22 cellular contexts compared by ENCODE assay signal in the genomic region with DNA sequence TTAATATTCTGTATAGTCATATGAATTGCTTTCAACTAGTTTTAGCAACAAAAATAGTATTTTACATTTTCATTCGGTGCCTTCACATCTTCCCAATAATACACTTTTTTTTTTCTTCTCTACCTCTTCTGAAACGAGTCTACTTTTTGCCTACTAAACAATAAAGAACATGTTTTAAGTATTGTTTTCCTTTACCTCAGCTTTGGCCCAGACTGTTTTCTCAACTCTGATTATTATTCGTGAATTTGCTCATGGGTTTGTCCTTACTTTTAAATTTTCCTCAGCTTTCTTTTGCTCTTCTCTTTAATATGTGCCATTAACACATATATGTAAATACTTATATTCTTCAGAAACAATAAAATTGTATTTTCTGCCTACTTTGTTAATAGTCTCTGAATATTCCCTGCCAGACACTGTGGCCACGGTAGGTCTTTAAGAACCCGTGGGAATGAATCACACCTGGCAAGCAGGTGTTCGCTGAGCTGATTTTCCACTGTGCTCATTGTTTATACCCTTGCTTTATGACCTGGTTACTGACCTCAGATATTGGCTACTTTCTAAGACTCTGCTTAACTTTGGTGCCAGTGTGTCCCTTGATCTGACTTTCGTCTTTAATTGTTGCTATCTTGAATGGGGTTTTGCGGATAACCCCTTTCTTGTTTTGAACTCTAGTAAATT. TPM values are rescaled to one million over a fixed set of nuclear protein-coding genes. Genes with fewer than 3 reads are reported as not detected.
DNase-seq lines count a peak whose midpoint lies in the region; ATAC-seq and TF ChIP-seq lines count a peak whose summit lies in the region.
"Had no signal": no experiment of that assay in that cellular context is flagged by ENCODE, and none has a peak within 500 bp of the region (broad histone marks: within the 10 kb centered on the region; RNA-seq: fewer than 3 reads in every experiment).

No MANE protein-coding gene starts in this region.

- H2AK5ac ChIP-seq in mesendoderm (ENCODE audit: low read length), result no peak overlapping the region

- H3K9ac ChIP-seq in mesendoderm (ENCODE audit: low read length), result no peak overlapping the region
- H3K9ac ChIP-seq in neural progenitor cell, result no peak overlapping the region
- H3K9ac ChIP-seq: BLaER1 treated with 17β-estradiol and CSF1 and Interleukin-3, amounts not matched to agents 10 nM and 100 nM had no signal

- no peak overlapping the region for H3K23ac ChIP-seq in mesendoderm (ENCODE audit: low read length)

- no peaks in the 10 kb centered on the region for H3K36me3 ChIP-seq in mesendoderm (ENCODE audit: control insufficient read depth, insufficient read depth, low read length)
- no peaks in the 10 kb centered on the region for H3K36me3 ChIP-seq in neural progenitor cell
- no peaks in the 10 kb centered on the region for H3K36me3 ChIP-seq in suprapubic skin
- H3K36me3 ChIP-seq: BLaER1 treated with 17β-estradiol and CSF1 and Interleukin-3, amounts not matched to agents 10 nM and 100 nM had no signal

- H3K9me3 ChIP-seq in neural progenitor cell (ENCODE audit: low read depth) (no peaks in the 10 kb centered on the region), suprapubic skin (no peaks in the 10 kb centered on the region)
- H3K9me3 ChIP-seq: BLaER1 treated with 17β-estradiol and CSF1 and Interleukin-3, amounts not matched to agents 10 nM and 100 nM had no signal

- H3K4me3 ChIP-seq in mesendoderm (ENCODE audit: low read length), result no peak overlapping the region
- no peak overlapping the region for H3K4me3 ChIP-seq in neural progenitor cell
- H3K4me3 ChIP-seq in suprapubic skin, result no peak overlapping the region
- H3K4me3 ChIP-seq: BLaER1 treated with 17β-estradiol and CSF1 and Interleukin-3, amounts not matched to agents 10 nM and 100 nM had no signal

- peak overlapping the region; percentile 22 for H3K18ac ChIP-seq in mesendoderm (ENCODE audit: low read length)

- ATAC-seq in HG02938 (IDR thresholded peaks at IDR 0.05; ENCODE audit: unreplicated experiment), result no peak
- ATAC-seq: CD8-positive, alpha-beta T cell; Right ventricle myocardium inferior had no signal

- 100% methylated on average over 2 of the region's 8 CpGs for WGBS in mesendoderm (ENCODE audit: extremely low coverage, insufficient coverage, low lambda C conversion rate)
- WGBS in suprapubic skin, result 62% methylated on average over 8 of the region's 8 CpGs

- no peaks in the 10 kb centered on the region for H3F3A ChIP-seq in neural progenitor cell (ENCODE audit: low read depth)

- H3K4me1 Mint-ChIP-seq in neural progenitor cell, result no peaks in the 10 kb centered on the region

- H3K27me3 ChIP-seq in mesendoderm (ENCODE audit: insufficient read depth, low read length, poor library complexity) (no peaks in the 10 kb centered on the region), neural progenitor cell (no peaks in the 10 kb centered on the region), suprapubic skin (no peaks in the 10 kb centered on the region)
- H3K27me3 ChIP-seq: BLaER1 treated with 17β-estradiol and CSF1 and Interleukin-3, amounts not matched to agents 10 nM and 100 nM had no signal

- DNase-seq in DMS53 treated with DMSO at 0.1 percent for 48 hours (lab: John Stamatoyannopoulos, UW; ENCODE audit: unreplicated experiment) (peak; percentile 75), NCI-H1105 (lab: John Stamatoyannopoulos, UW) (peak; percentile 34), NCI-H748 treated with DMSO at 0.1 percent for 48 hours (lab: John Stamatoyannopoulos, UW) (peak; percentile 26), mesendoderm (no peak), AG08396 (ENCODE audit: low spot score) (no peak), neural progenitor cell (ENCODE audit: low spot score) (no peak), suprapubic skin (ENCODE audit: low spot score in 2 of 2) (no peak)
- DNase-seq: Calu3; CD8-positive, alpha-beta T cell; DMS153; GF-D8; H7; Kasumi-1; NCI-H1436 treated with DMSO at 0.1 percent for 48 hours; NCI-H1930; NCI-H446 had no signal

- no peak overlapping the region for H3K4me2 ChIP-seq in mesendoderm (ENCODE audit: low read length)
- no peak overlapping the region for H3K4me2 ChIP-seq in neural progenitor cell
- H3K4me2 ChIP-seq: BLaER1 treated with 17β-estradiol and CSF1 and Interleukin-3, amounts not matched to agents 10 nM and 100 nM had no signal

- no peak overlapping the region for H2AFZ ChIP-seq in neural progenitor cell (replicated peaks)

- H3K9me3 Mint-ChIP-seq in neural progenitor cell, result no peaks in the 10 kb centered on the region
- H3K9me3 Mint-ChIP-seq: T-helper 1 cell treated with Interleukin-12 subunit alpha and Interleukin-12 subunit beta and Interleukin-4 antibody, amounts not matched to agents 30 μg/mL and 1 μg/mL, for 36 hours had no signal

- no peak overlapping the region for H3K4me3 Mint-ChIP-seq in neural progenitor cell
- H3K4me3 Mint-ChIP-seq: CD8-positive, alpha-beta T cell; T-helper 1 cell treated with Interleukin-12 subunit alpha and Interleukin-12 subunit beta and Interleukin-4 antibody, amounts not matched to agents 30 μg/mL and 1 μg/mL, for 36 hours had no signal

- H3K27ac Mint-ChIP-seq in neural progenitor cell, result no peak overlapping the region
- H3K27ac Mint-ChIP-seq: CD8-positive, alpha-beta T cell; T-helper 1 cell treated with Interleukin-12 subunit alpha and Interleukin-12 subunit beta and Interleukin-4 antibody, amounts not matched to agents 30 μg/mL and 1 μg/mL, for 36 hours had no signal

- H3K4ac ChIP-seq in mesendoderm (ENCODE audit: low read depth, low read length), result no peak overlapping the region

- no peak overlapping the region for H4K5ac ChIP-seq in mesendoderm (ENCODE audit: low read length)

- H2BK120ac ChIP-seq in mesendoderm (ENCODE audit: low read depth, low read length), result peak overlapping the region; percentile 61

- no peaks in the 10 kb centered on the region for H3K27me3 Mint-ChIP-seq in neural progenitor cell (ENCODE audit: insufficient read depth, low read depth)

- H3K4me1 ChIP-seq in mesendoderm (ENCODE audit: control insufficient read depth, low read depth, low read length) (no peaks in the 10 kb centered on the region), neural progenitor cell (peaks cover 8% of the 10 kb centered on the region), suprapubic skin (no peaks in the 10 kb centered on the region)

- H3K56ac ChIP-seq in mesendoderm (ENCODE audit: low read length), result no peak overlapping the region

- TF ChIP-seq CTCF in neural progenitor cell (IDR thresholded peaks at IDR 0.05), result no peak
- TF ChIP-seq CTCF in suprapubic skin (IDR thresholded peaks at IDR 0.05), result no peak

- H3K79me1 ChIP-seq in mesendoderm (ENCODE audit: low read length), result no peaks in the 10 kb centered on the region

- TF ChIP-seq EP300 in suprapubic skin (IDR thresholded peaks at IDR 0.05), result no peak

- H4K8ac ChIP-seq in mesendoderm (ENCODE audit: low read depth, low read length), result no peak overlapping the region

- H2BK5ac ChIP-seq in mesendoderm (ENCODE audit: low read length), result no peak overlapping the region

- no peak for TF ChIP-seq POLR2A in suprapubic skin (IDR thresholded peaks at IDR 0.05)

- H3K36me3 Mint-ChIP-seq in neural progenitor cell, result no peaks in the 10 kb centered on the region
- H3K36me3 Mint-ChIP-seq: CD8-positive, alpha-beta T cell had no signal

- no peaks in the 10 kb centered on the region for H3K79me2 ChIP-seq in mesendoderm (ENCODE audit: control insufficient read depth, insufficient read depth, low read length)
- H3K79me2 ChIP-seq in neural progenitor cell (ENCODE audit: low read depth), result no peaks in the 10 kb centered on the region

- H3K27ac ChIP-seq in mesendoderm (ENCODE audit: low read depth, low read length), result no peak overlapping the region
- no peak overlapping the region for H3K27ac ChIP-seq in neural progenitor cell
- no peak overlapping the region for H3K27ac ChIP-seq in suprapubic skin
- H3K27ac ChIP-seq: BLaER1 treated with 17β-estradiol and CSF1 and Interleukin-3, amounts not matched to agents 10 nM and 100 nM had no signal

- no peaks in the 10 kb centered on the region for H4K20me1 ChIP-seq in neural progenitor cell (ENCODE audit: low read depth)
- H4K20me1 ChIP-seq: BLaER1 treated with 17β-estradiol and CSF1 and Interleukin-3, amounts not matched to agents 10 nM and 100 nM had no signal

- no peak overlapping the region for H2BK15ac ChIP-seq in mesendoderm (replicated peaks; ENCODE audit: low read depth)

RNA-seq across cellular contexts. Expression of a gene that starts 49.1 kb away (rescaled TPM):
- not detected for polyA plus RNA-seq in mesendoderm (2013, experiment 1 of 2)
- not detected for polyA plus RNA-seq in mesendoderm (2013, experiment 2 of 2)
- not detected in 2 replicates for total RNA-seq in neural progenitor cell (ENCODE audit: low replicate concordance)
- total RNA-seq in suprapubic skin, result under 1 TPM in 1 of 4 donors, not detected in 3; 0.68 TPM
- total RNA-seq: Calu3; CD8-positive, alpha-beta T cell; H7; MCF 10A; Right ventricle myocardium inferior; SK-MEL-5 had no signal

Comparison
In these comparisons a context has a peak if more than half of its experiments do, and no peak if none do; other contexts are left out.
1. DNase-seq: peak in DMS53 treated with DMSO at 0.1 percent for 48 hours (single experiment), NCI-H1105 (single experiment) and NCI-H748 treated with DMSO at 0.1 percent for 48 hours (single experiment); none in mesendoderm (single experiment), AG08396 (single experiment), neural progenitor cell (single experiment) and suprapubic skin (0 of 2).